20 cellular contexts compared by ENCODE assay signal in genomic region chrX:145919400-145919799, GRCh38.
DNase-seq lines count a peak whose midpoint lies in the region; ATAC-seq, FAIRE-seq and TF ChIP-seq lines count a peak whose summit lies in the region.
"Had no signal": no experiment of that assay in that cellular context is flagged by ENCODE, and none has a peak within 500 bp of the region (broad histone marks: within the 10 kb centered on the region; RNA-seq: fewer than 3 reads in every experiment).

No MANE protein-coding gene starts in this region.

- H3K4me1 ChIP-seq in A549 (no peaks in the 10 kb centered on the region), pancreas (peaks cover 0 to 12% (median 6%) of the 10 kb centered on the region in 3 donors), H9 (ENCODE audit: insufficient read depth, low read length) (no peaks in the 10 kb centered on the region)
- H3K4me1 ChIP-seq: BLaER1 treated with 17β-estradiol and CSF1 and Interleukin-3, amounts not matched to agents 10 nM and 100 nM; Caco-2 had no signal

- no peak overlapping the region for H2BK20ac ChIP-seq in H9 (ENCODE audit: low read depth, low read length, poor library complexity, severe bottlenecking)

- H3K9ac ChIP-seq in H9 (ENCODE audit: extremely low read depth, insufficient read length, low read length) = no peak overlapping the region
- H3K9ac ChIP-seq: BLaER1 treated with 17β-estradiol and CSF1 and Interleukin-3, amounts not matched to agents 10 nM and 100 nM had no signal

- no peak for DNase-seq in A549 (ENCODE audit: low read depth in 1 of 2, low spot score in 1 of 2)
- DNase-seq in left lobe of liver (ENCODE audit: low spot score) = no peak
- no peak for DNase-seq in pancreas
- DNase-seq in H9 = no peak
- no peak for DNase-seq in stimulated activated naive CD4-positive, alpha-beta T cell (lab: John Stamatoyannopoulos, UW)
- DNase-seq: 8988T; AML-193; Caco-2; Calu3; CD4-positive, alpha-beta T cell; CD8-positive, alpha-beta T cell; DMS79 treated with DMSO at 0.1 percent for 48 hours; GF-D8 had no signal

- H3T11ph ChIP-seq in H9 (ENCODE audit: low read length) = no peak overlapping the region

- H3K4me2 ChIP-seq in A549 = no peak overlapping the region
- no peak overlapping the region for H3K4me2 ChIP-seq in H9 (ENCODE audit: insufficient read depth, insufficient read length, low read length)
- H3K4me2 ChIP-seq: BLaER1 treated with 17β-estradiol and CSF1 and Interleukin-3, amounts not matched to agents 10 nM and 100 nM had no signal

- H3K27ac ChIP-seq in A549 (no peak overlapping the region), pancreas (no peak overlapping the region), H9 (ENCODE audit: insufficient read length, low read depth, low read length) (no peak overlapping the region)
- H3K27ac ChIP-seq: BLaER1 treated with 17β-estradiol and CSF1 and Interleukin-3, amounts not matched to agents 10 nM and 100 nM; C4-2B had no signal

- no peak overlapping the region for H4K8ac ChIP-seq in H9 (replicated peaks; ENCODE audit: insufficient read length, low read depth, low read length)

- no peak overlapping the region for H2BK5ac ChIP-seq in H9 (ENCODE audit: insufficient read length, low read length)

- H4K20me1 ChIP-seq in H9 (ENCODE audit: control insufficient read depth, insufficient read depth, insufficient read length) = no peaks in the 10 kb centered on the region
- H4K20me1 ChIP-seq: BLaER1 treated with 17β-estradiol and CSF1 and Interleukin-3, amounts not matched to agents 10 nM and 100 nM had no signal

- H3K4me1 Mint-ChIP-seq in H9 = no peaks in the 10 kb centered on the region
- H3K4me1 Mint-ChIP-seq: B cell had no signal

- no peak overlapping the region for H2AK5ac ChIP-seq in H9 (ENCODE audit: insufficient read length, low read length)

- no peaks in the 10 kb centered on the region for H3K23me2 ChIP-seq in H9 (ENCODE audit: insufficient read length, low read depth, low read length, poor library complexity, severe bottlenecking)

- H3K79me1 ChIP-seq in H9 (ENCODE audit: insufficient read depth, low read depth, low read length, poor library complexity, severe bottlenecking) = no peaks in the 10 kb centered on the region

- H3K9me3 Mint-ChIP-seq in H9 = peaks cover 36 to 45% of the 10 kb centered on the region in 2 experiments
- H3K9me3 Mint-ChIP-seq: CD4-positive, alpha-beta T cell; CD8-positive, alpha-beta T cell had no signal

- TF ChIP-seq RAD21 in A549 (conservative IDR thresholded peaks at IDR 0.05 in 1 of 2, IDR thresholded peaks at IDR 0.05 in 1 of 2) = no peak

- no peaks in the 10 kb centered on the region; the same call in 1 of the 2 replicates for H3K27me3 Mint-ChIP-seq in H9 (ENCODE audit: low read depth)
- H3K27me3 Mint-ChIP-seq: B cell; CD4-positive, alpha-beta T cell had no signal

- no peak for TF ChIP-seq POLR2A in A549 (IDR thresholded peaks at IDR 0.05; ENCODE audit: low read length)

- H4K91ac ChIP-seq in H9 (ENCODE audit: insufficient read length, low read depth, low read length) = no peak overlapping the region

- no peak overlapping the region for H3K27ac Mint-ChIP-seq in H9
- H3K27ac Mint-ChIP-seq: B cell; CD4-positive, alpha-beta T cell; CD8-positive, alpha-beta T cell had no signal

- H3K9me3 ChIP-seq in A549 (no peaks in the 10 kb centered on the region), pancreas (no peaks in the 10 kb centered on the region), H9 (ENCODE audit: control insufficient read depth, low read depth, low read length) (peaks cover 40% of the 10 kb centered on the region)
- H3K9me3 ChIP-seq: Caco-2 had no signal

- no peak overlapping the region for H2BK12ac ChIP-seq in H9 (ENCODE audit: insufficient read length, low read depth, low read length)

- POLR2A ChIA-PET in A549 (lab: Yijun Ruan, JAX) = no interaction called here

- TF ChIP-seq EP300 in A549 (IDR thresholded peaks at IDR 0.05) = no peak

- no peaks in the 10 kb centered on the region for H3K36me3 ChIP-seq in pancreas
- H3K36me3 ChIP-seq: BLaER1 treated with 17β-estradiol and CSF1 and Interleukin-3, amounts not matched to agents 10 nM and 100 nM had no signal

- H2BK15ac ChIP-seq in H9 (ENCODE audit: low read depth, low read length) = no peak overlapping the region

- H3K18ac ChIP-seq in H9 (ENCODE audit: insufficient read length, low read depth, low read length) = no peak overlapping the region

- intact Hi-C loops in pancreas (cut with DNase I) = no loop called here

- CTCF ChIA-PET in A549 (lab: Yijun Ruan, JAX) = no interaction called here

- H3K14ac ChIP-seq in H9 (ENCODE audit: insufficient read depth, low read length) = no peak overlapping the region

- H3K4ac ChIP-seq in H9 (ENCODE audit: low read depth, low read length) = no peak overlapping the region

- 0 out of 7 replicates have a peak, but pooled peaks cover 0 to 4% (median 0%) of the 10 kb centered on the region in 3 experiments for H3K36me3 Mint-ChIP-seq in H9 (ENCODE audit: insufficient read depth in 1 of 3, low read depth in 3 of 3)
- H3K36me3 Mint-ChIP-seq: CD8-positive, alpha-beta T cell had no signal

- H3K4me3 ChIP-seq in A549 = no peak overlapping the region
- no peak overlapping the region for H3K4me3 ChIP-seq in pancreas
- H3K4me3 ChIP-seq: BLaER1 treated with 17β-estradiol and CSF1 and Interleukin-3, amounts not matched to agents 10 nM and 100 nM had no signal

- no peaks in the 10 kb centered on the region for H3K27me3 ChIP-seq in pancreas
- no peaks in the 10 kb centered on the region for H3K27me3 ChIP-seq in H9 (ENCODE audit: insufficient read depth, low read length)

- H3K79me2 ChIP-seq in H9 (ENCODE audit: insufficient read depth, low read length) = no peaks in the 10 kb centered on the region

- no peak overlapping the region for H3K4me3 Mint-ChIP-seq in H9
- H3K4me3 Mint-ChIP-seq: B cell; CD4-positive, alpha-beta T cell; CD8-positive, alpha-beta T cell had no signal

- no peak for ATAC-seq in A549
- peak; percentile 79 for ATAC-seq in left lobe of liver
- ATAC-seq in pancreas = peak in 1 of 4 donors; percentile 25
- ATAC-seq: CD8-positive, alpha-beta T cell had no signal

- no peak overlapping the region for H3K23ac ChIP-seq in H9 (ENCODE audit: insufficient read length, low read depth, low read length)

- H2BK120ac ChIP-seq in H9 (ENCODE audit: low read depth, low read length, poor library complexity, severe bottlenecking) = no peak overlapping the region

- H2AFZ ChIP-seq in H9 (ENCODE audit: low read length) = no peak overlapping the region

- FAIRE-seq in A549 (lab: Jason Lieb, UNC) (peak; percentile 36), pancreas (lab: Jason Lieb, UNC) (peak; percentile 51)
- FAIRE-seq: A204.1, G401.6, GM12891, GM19239 had no signal

- TF ChIP-seq CTCF in A549 (IDR thresholded peaks at IDR 0.05) = no peak
- TF ChIP-seq CTCF in pancreas (IDR thresholded peaks at IDR 0.05) = no peak
- TF ChIP-seq CTCF in H9 (conservative IDR thresholded peaks at IDR 0.05) = no peak

- no peak overlapping the region for H4K5ac ChIP-seq in H9 (ENCODE audit: insufficient read length, low read depth, low read length)

- H3K56ac ChIP-seq in H9 (ENCODE audit: insufficient read length, low read depth, low read length) = no peak overlapping the region

TF ChIP-seq in A549, 52 proteins besides CTCF, POLR2A, EP300 and RAD21:
- TF ChIP-seq TP53 (CRISPR knock-in tag; IDR thresholded peaks at IDR 0.05) = no peak
- no peak for TF ChIP-seq JUN (IDR thresholded peaks at IDR 0.05)
- TF ChIP-seq USF2 (IDR thresholded peaks at IDR 0.05) = no peak
- no peak for TF ChIP-seq SMC3 (IDR thresholded peaks at IDR 0.05)
